Comparison of ENCODE assay signal across 8 cellular contexts in genomic region chr2:219598308-219599078, GRCh38. TPM values are rescaled to one million over a fixed set of nuclear protein-coding genes. Genes with fewer than 3 reads are reported as not detected.
DNase-seq lines count a peak whose midpoint lies in the region; ATAC-seq, FAIRE-seq and TF ChIP-seq lines count a peak whose summit lies in the region.

No MANE protein-coding gene starts in this region.

- TF ChIP-seq CTCF in cardiac muscle cell (IDR thresholded peaks at IDR 0.05; ENCODE audit: low read depth, low read length) (no peak), kidney epithelial cell (IDR thresholded peaks at IDR 0.05; ENCODE audit: insufficient read depth, low read length, poor library complexity, severe bottlenecking) (no peak), tibial artery (IDR thresholded peaks at IDR 0.05) (no peak)

- H3K27me3 Mint-ChIP-seq in activated T-helper 17 cell treated with anti-CD3 and anti-CD28 coated beads, Interleukin-2, amount 50 U/mL, for 72 hours, result peaks cover 5% of the 10 kb centered on the region

- H3K36me3 Mint-ChIP-seq in activated T-helper 17 cell treated with anti-CD3 and anti-CD28 coated beads, Interleukin-2, amount 50 U/mL, for 72 hours (ENCODE audit: low read depth), result peaks cover 31% of the 10 kb centered on the region

- intact Hi-C loops in Right ventricle myocardium superior (cut with DNase I), result no loop called here
- intact Hi-C loops in tibial artery (cut with DNase I; ENCODE audit: low total_unique reads), result loop anchor here (5.0 kb wide), 1 partner anchor 46 kb away; no protein-coding TSS in a partner anchor

- no peak for ATAC-seq in Right ventricle myocardium superior (ENCODE audit: poor library complexity)
- ATAC-seq in activated T-helper 17 cell treated with anti-CD3 and anti-CD28 coated beads, Interleukin-2, amount 50 U/mL, for 72 hours (replicated peaks), result no peak

- no peaks in the 10 kb centered on the region for H3K9me3 ChIP-seq in cardiac muscle cell (ENCODE audit: low read depth)
- H3K9me3 ChIP-seq in tibial artery, result no peaks in the 10 kb centered on the region

- H3K4me1 ChIP-seq in cardiac muscle cell (ENCODE audit: low read depth), result peaks cover 24% of the 10 kb centered on the region
- H3K4me1 ChIP-seq in tibial artery, result peaks cover 0 to 15% (median 6%) of the 10 kb centered on the region in 4 donors

- DNase-seq in cardiac muscle cell (ENCODE audit: low read depth in 1 of 2, low spot score in 1 of 2), result peak in 1 of 2 donors; percentile 10
- DNase-seq in Right ventricle myocardium superior, result no peak
- DNase-seq in kidney epithelial cell (ENCODE audit: low read depth), result no peak
- no peak for DNase-seq in tibial artery
- DNase-seq in HTR-8/SVneo (ENCODE audit: insufficient read length, low spot score), result no peak
- DNase-seq in cerebellar nuclear complex (lab: John Stamatoyannopoulos, UW), result no peak
- no peak for DNase-seq in NCI-H1694 treated with DMSO at 0.1 percent for 48 hours (lab: John Stamatoyannopoulos, UW)

- H3K36me3 ChIP-seq in cardiac muscle cell (no peaks in the 10 kb centered on the region), kidney epithelial cell (ENCODE audit: control insufficient read depth, insufficient read depth, low read length) (no peaks in the 10 kb centered on the region), tibial artery (peaks cover 18 to 25% (median 21%) of the 10 kb centered on the region in 3 donors)

- no peaks in the 10 kb centered on the region for H3K9me3 Mint-ChIP-seq in activated T-helper 17 cell treated with anti-CD3 and anti-CD28 coated beads, Interleukin-2, amount 50 U/mL, for 72 hours

- peak overlapping the region; percentile 59 for H3K27ac ChIP-seq in cardiac muscle cell
- H3K27ac ChIP-seq in tibial artery, result peak overlapping the region; percentile 84 to 87

- no peak for FAIRE-seq in HTR-8/SVneo (lab: Jason Lieb, UNC)

- peak overlapping the region; percentile 95 for H3K4me3 Mint-ChIP-seq in activated T-helper 17 cell treated with anti-CD3 and anti-CD28 coated beads, Interleukin-2, amount 50 U/mL, for 72 hours

- H3K27me3 ChIP-seq in cardiac muscle cell (no peaks in the 10 kb centered on the region), kidney epithelial cell (ENCODE audit: control insufficient read depth, insufficient read depth, low read length) (no peaks in the 10 kb centered on the region), tibial artery (no peaks in the 10 kb centered on the region)

- peak overlapping the region; percentile 95 for H3K27ac Mint-ChIP-seq in activated T-helper 17 cell treated with anti-CD3 and anti-CD28 coated beads, Interleukin-2, amount 50 U/mL, for 72 hours

- peak overlapping the region; percentile 57 for H3K4me3 ChIP-seq in cardiac muscle cell
- peak overlapping the region; percentile 68 for H3K4me3 ChIP-seq in kidney epithelial cell (ENCODE audit: low read depth, low read length)
- H3K4me3 ChIP-seq in tibial artery, result peak overlapping the region; percentile 63 to 76

- H3K4me1 Mint-ChIP-seq in activated T-helper 17 cell treated with anti-CD3 and anti-CD28 coated beads, Interleukin-2, amount 50 U/mL, for 72 hours, result peaks cover 9% of the 10 kb centered on the region

RNA-seq across cellular contexts. Expression of gene STK11IP, which starts 0.8 kb away (rescaled TPM):
- total RNA-seq in cardiac muscle cell, result 17.8 and 22.4 TPM in 2 replicates
- polyA plus RNA-seq in cardiac muscle cell, result 24.4 and 26.3 TPM in 2 replicates
- total RNA-seq in Right ventricle myocardium superior, result 15.6 TPM
- 10 to 100 TPM; 28.4 to 31.4 TPM for total RNA-seq in activated T-helper 17 cell treated with anti-CD3 and anti-CD28 coated beads, Interleukin-2, amount 50 U/mL, for 72 hours
- 22.2 and 33.8 TPM in 2 replicates for total RNA-seq in kidney epithelial cell

RNA-seq across cellular contexts. Expression of gene INHA, which starts 26.4 kb away (rescaled TPM):
- total RNA-seq in cardiac muscle cell (11.4 and 39.0 TPM in 2 replicates), Right ventricle myocardium superior (2.6 TPM), kidney epithelial cell (not detected in 2 replicates)
- 13.3 and 39.1 TPM in 2 replicates for polyA plus RNA-seq in cardiac muscle cell
- not detected for total RNA-seq in activated T-helper 17 cell treated with anti-CD3 and anti-CD28 coated beads, Interleukin-2, amount 50 U/mL, for 72 hours

RNA-seq across cellular contexts. Expression of gene OBSL1, which starts 27.2 kb away (rescaled TPM):
- total RNA-seq in cardiac muscle cell (540 and 746 TPM in 2 replicates), Right ventricle myocardium superior (165 TPM), kidney epithelial cell (39.8 and 41.0 TPM in 2 replicates)
- polyA plus RNA-seq in cardiac muscle cell, result 276 and 302 TPM in 2 replicates
- total RNA-seq in activated T-helper 17 cell treated with anti-CD3 and anti-CD28 coated beads, Interleukin-2, amount 50 U/mL, for 72 hours, result 1 to 10 TPM in 1 of 2 donors, under 1 TPM in 1; 0.84 to 1.1 TPM

RNA-seq across cellular contexts. Expression of gene SLC4A3, which starts 28.9 kb away (rescaled TPM):
- 38.8 and 39.8 TPM in 2 replicates for total RNA-seq in cardiac muscle cell
- polyA plus RNA-seq in cardiac muscle cell, result 42.9 and 47.7 TPM in 2 replicates
- total RNA-seq in Right ventricle myocardium superior, result 503 TPM
- not detected for total RNA-seq in activated T-helper 17 cell treated with anti-CD3 and anti-CD28 coated beads, Interleukin-2, amount 50 U/mL, for 72 hours
- total RNA-seq in kidney epithelial cell, result 11.6 TPM in 2 replicates

RNA-seq across cellular contexts. Expression of gene TMEM198, which starts 54.7 kb away (rescaled TPM):
- 6.7 and 7.4 TPM in 2 replicates for total RNA-seq in cardiac muscle cell
- polyA plus RNA-seq in cardiac muscle cell, result 8.2 and 12.2 TPM in 2 replicates
- total RNA-seq in Right ventricle myocardium superior, result 2.6 TPM
- 1 to 10 TPM; 3.7 to 5.1 TPM for total RNA-seq in activated T-helper 17 cell treated with anti-CD3 and anti-CD28 coated beads, Interleukin-2, amount 50 U/mL, for 72 hours
- 7.1 and 7.6 TPM in 2 replicates for total RNA-seq in kidney epithelial cell

Comparison
In these comparisons a context has a peak if more than half of its experiments do, and no peak if none do; other contexts are left out.
1. RNA of gene OBSL1, which starts 27.2 kb away (total RNA-seq): 540 to 746 TPM in cardiac muscle cell, 165 TPM in Right ventricle myocardium superior (single experiment) and 39.8 to 41.0 TPM in kidney epithelial cell; 0.84 to 1.1 TPM in activated T-helper 17 cell treated with anti-CD3 and anti-CD28 coated beads, Interleukin-2, amount 50 U/mL, for 72 hours; every median in the first group is over 10 times any median in the second.
2. Peak in every context shown above with its lines, with median percentiles within 50 percentile points of each other: H3K4me3 ChIP-seq.